9 cellular contexts compared by ENCODE assay signal in genomic region chr6:87722831-87723726, GRCh38. TPM values are rescaled to one million over a fixed set of nuclear protein-coding genes. Genes with fewer than 3 reads are reported as not detected.
DNase-seq lines count a peak whose midpoint lies in the region; FAIRE-seq and TF ChIP-seq lines count a peak whose summit lies in the region.
"Had no signal": no experiment of that assay in that cellular context is flagged by ENCODE, and none has a peak within 500 bp of the region (broad histone marks: within the 10 kb centered on the region; RNA-seq: fewer than 3 reads in every experiment).

No MANE protein-coding gene starts in this region.

- H3K4me3 ChIP-seq in HAP-1 (no peak overlapping the region), NT2/D1 (ENCODE audit: insufficient read length, low read depth) (no peak overlapping the region), bronchial epithelial cell (ENCODE audit: low read depth, low read length) (no peak overlapping the region), keratinocyte (ENCODE audit: control insufficient read depth in 2 of 3, extremely low read depth in 1 of 3, insufficient read depth in 2 of 3, low read depth in 1 of 3, low read length in 3 of 3) (no peak overlapping the region)

- FAIRE-seq in bronchial epithelial cell (lab: Jason Lieb, UNC) (no peak), keratinocyte (lab: Jason Lieb, UNC) (peak; percentile 96)

- peak overlapping the region; percentile 30 for H3K4me2 ChIP-seq in keratinocyte (ENCODE audit: control insufficient read depth, extremely low read depth, insufficient read depth, low read depth, low read length)

- H3K36me3 ChIP-seq in HAP-1 (replicated peaks) (no peaks in the 10 kb centered on the region), NT2/D1 (ENCODE audit: insufficient read depth, insufficient read length, low read length) (no peaks in the 10 kb centered on the region), bronchial epithelial cell (ENCODE audit: control insufficient read depth, insufficient read depth, low read length) (no peaks in the 10 kb centered on the region), keratinocyte (ENCODE audit: control insufficient read depth in 2 of 2, extremely low read depth in 1 of 2, insufficient read depth in 2 of 2, low read length in 2 of 2) (no peaks in the 10 kb centered on the region)

- H3K9ac ChIP-seq in NT2/D1 (ENCODE audit: insufficient read length, low read depth) = no peak overlapping the region
- H3K9ac ChIP-seq in keratinocyte (ENCODE audit: control insufficient read depth, extremely low read depth, insufficient read depth, low read length) = no peak overlapping the region

- H2AFZ ChIP-seq in keratinocyte (ENCODE audit: control insufficient read depth, low read length) = no peak overlapping the region

- H4K20me1 ChIP-seq in keratinocyte (ENCODE audit: control insufficient read depth, extremely low read depth, insufficient read depth, low read length) = no peaks in the 10 kb centered on the region

- H3K9me3 ChIP-seq in HAP-1 (no peaks in the 10 kb centered on the region), NT2/D1 (ENCODE audit: insufficient read depth, low read length) (no peaks in the 10 kb centered on the region), keratinocyte (ENCODE audit: control insufficient read depth, low read depth, low read length) (no peaks in the 10 kb centered on the region)

- peak overlapping the region; percentile 21 for H3K27ac ChIP-seq in keratinocyte (ENCODE audit: control insufficient read depth, insufficient read depth, low read length)

- dilution Hi-C loops in keratinocyte (cut with MboI; ENCODE audit: extremely low pct_ligation_motif_present, low sequenced_read_pairs) = no loop called here

- DNase-seq in COLO829 (ENCODE audit: low spot score) = peak; percentile 58
- peak; percentile 82 to 94 for DNase-seq in HAP-1 (ENCODE audit: low spot score in 2 of 2)
- peak; percentile 63 for DNase-seq in NT2/D1 (ENCODE audit: low read depth, low spot score)
- DNase-seq in bronchial epithelial cell (ENCODE audit: low read depth) = peak; percentile 99
- DNase-seq in keratinocyte (ENCODE audit: low read depth, low spot score) = peak; percentile 96
- DNase-seq in stromal cell of bone marrow (ENCODE audit: low read depth) = peak; percentile 98
- DNase-seq in KG1 (lab: John Stamatoyannopoulos, UW) = no peak
- no peak for DNase-seq in GM19238 (ENCODE audit: insufficient read length, low spot score)
- DNase-seq: naive B cell had no signal

- H3K4me1 ChIP-seq in HAP-1 (peaks cover 22% of the 10 kb centered on the region), NT2/D1 (ENCODE audit: insufficient read depth, insufficient read length) (no peaks in the 10 kb centered on the region), keratinocyte (ENCODE audit: control insufficient read depth, extremely low read depth, insufficient read depth, low read length) (peaks cover 35% of the 10 kb centered on the region)

- H3K79me2 ChIP-seq in keratinocyte (ENCODE audit: control insufficient read depth, insufficient read depth, low read length) = no peaks in the 10 kb centered on the region

- TF ChIP-seq CTCF in bronchial epithelial cell (IDR thresholded peaks at IDR 0.05; ENCODE audit: insufficient read depth, low read length, severe bottlenecking) = no peak
- no peak for TF ChIP-seq CTCF in keratinocyte (optimal IDR thresholded peaks at IDR 0.05 in 1 of 3, IDR thresholded peaks at IDR 0.05 in 1 of 3, conservative IDR thresholded peaks at IDR 0.05 in 1 of 3; ENCODE audit: extremely low read depth in 1 of 3, insufficient read depth in 2 of 3, low read length in 3 of 3)

- in situ Hi-C loops in HAP-1 (cut with MboI; ENCODE audit: low sequenced_read_pairs) = no loop called here

- no peaks in the 10 kb centered on the region for H3K27me3 ChIP-seq in HAP-1 (ENCODE audit: low read depth)
- H3K27me3 ChIP-seq in NT2/D1 (ENCODE audit: insufficient read depth, insufficient read length) = no peaks in the 10 kb centered on the region
- no peaks in the 10 kb centered on the region for H3K27me3 ChIP-seq in bronchial epithelial cell (ENCODE audit: control insufficient read depth, insufficient read depth, low read length)
- no peaks in the 10 kb centered on the region for H3K27me3 ChIP-seq in keratinocyte (ENCODE audit: control insufficient read depth, extremely low read depth, insufficient read depth, low read length)

- no peaks in the 10 kb centered on the region for H3K9me1 ChIP-seq in keratinocyte (ENCODE audit: control insufficient read depth, extremely low read depth, insufficient read depth, low read length)

RNA-seq across cellular contexts. Expression of gene AKIRIN2, which starts 21.0 kb away (rescaled TPM):
- 22.6 and 30.2 TPM in 2 replicates for total RNA-seq in bronchial epithelial cell
- polyA plus RNA-seq in keratinocyte = 12.8 to 25.0 TPM (median 24.6 TPM) in 3 replicates
- 43.4 TPM for polyA plus RNA-seq in keratinocyte (2011; ENCODE audit: low read depth)
- polyA plus RNA-seq in keratinocyte (2011; cell fraction: cytosol; rRNA removed) = 16.5 and 25.9 TPM in 2 replicates
- polyA plus RNA-seq in keratinocyte (2011; cell fraction: nucleus; rRNA removed) = 33.3 and 42.7 TPM in 2 replicates
- 29.6 and 55.2 TPM in 2 replicates for polyA plus RNA-seq in keratinocyte (2012; ENCODE audit: low replicate concordance)
- polyA minus RNA-seq in keratinocyte = 6.2 to 20.7 TPM (median 14.2 TPM) in 3 replicates
- 21.9 TPM for polyA minus RNA-seq in keratinocyte (2011; cell fraction: cytosol; rRNA and poly(A)+ RNA removed)
- polyA minus RNA-seq in keratinocyte (2011; cell fraction: nucleus; rRNA and poly(A)+ RNA removed) = 12.5 and 18.5 TPM in 2 replicates

Comparison
In these comparisons a context has a peak if more than half of its experiments do, and no peak if none do; other contexts are left out.
1. DNase-seq: peak in COLO829 (single experiment), HAP-1 (2 of 2), NT2/D1 (single experiment), bronchial epithelial cell (single experiment), keratinocyte (single experiment) and stromal cell of bone marrow (single experiment); none in KG1 (single experiment) and GM19238 (single experiment).